In genomic region chr21:16269497-16269896, GRCh38 we compare ENCODE assay signal across 34 cellular contexts.
"Had no signal": no experiment of that assay in that cellular context is flagged by ENCODE, and none has a peak within 500 bp of the region (broad histone marks: within the 10 kb centered on the region; RNA-seq: fewer than 3 reads in every experiment).

No MANE protein-coding gene starts in this region.

- H3K27me3 ChIP-seq: MG63 had no signal

- H3K9me3 ChIP-seq: MG63 had no signal

- H3K27ac ChIP-seq: KMS-11 had no signal

- H3K4me2 ChIP-seq: KMS-11 had no signal

- DNase-seq: Karpas-422, Kasumi-1, MG63, MM.1S, MV-4-11, NCI-H1048, NCI-H1092, NCI-H1092 treated with DMSO at 0.1 percent for 48 hours, NCI-H1105, NCI-H1105 treated with DMSO at 0.1 percent for 48 hours, NCI-H1417, NCI-H1417 treated with DMSO at 0.1 percent for 48 hours, NCI-H1436, NCI-H1436 treated with DMSO at 0.1 percent for 48 hours, NCI-H146, NCI-H1694, NCI-H1694 treated with DMSO at 0.1 percent for 48 hours, NCI-H187, NCI-H187 treated with DMSO at 0.1 percent for 48 hours, NCI-H1930, NCI-H2029, NCI-H2029 treated with DMSO at 0.1 percent for 48 hours, NCI-H2081, NCI-H2081 treated with DMSO at 0.1 percent for 48 hours, NCI-H2107, NCI-H2171, NCI-H2171 treated with DMSO at 0.1 percent for 48 hours, NCI-H2227 treated with DMSO at 0.1 percent for 48 hours, NCI-H226, NCI-H345, NCI-H446, NCI-H446 treated with DMSO at 0.1 percent for 48 hours, NCI-H510A had no signal

- H3K4me3 ChIP-seq: MG63 had no signal

- H3K9ac ChIP-seq: KMS-11 had no signal
